Comparison of ENCODE assay signal across 12 cellular contexts in the genomic region with DNA sequence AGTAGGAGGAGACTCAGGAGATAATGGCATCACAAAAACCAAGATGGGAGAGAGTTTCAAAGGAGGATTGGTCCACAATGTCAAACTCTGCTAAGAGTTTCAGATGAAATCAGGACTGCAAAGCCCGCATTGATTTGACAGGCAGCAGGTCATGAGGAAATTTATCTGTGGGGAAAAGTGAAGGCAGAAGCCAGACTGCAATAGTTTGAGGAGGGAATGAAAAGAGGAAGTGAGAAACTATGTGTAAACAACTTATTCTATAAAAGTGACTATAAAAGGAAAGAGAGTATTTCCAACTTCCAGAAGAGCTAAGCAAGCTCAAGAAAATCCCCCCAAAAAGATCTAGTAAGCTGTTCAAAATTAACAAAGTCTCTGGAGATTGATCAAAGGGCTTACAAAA.
"Had no signal": no experiment of that assay in that cellular context is flagged by ENCODE, and none has a peak within 500 bp of the region (broad histone marks: within the 10 kb centered on the region; RNA-seq: fewer than 3 reads in every experiment).

No MANE protein-coding gene starts in this region.

- H3K27ac ChIP-seq: esophagus muscularis mucosa, ovary, skin epidermis, stomach, thoracic aorta, WERI-Rb-1 had no signal

- H3K4me3 ChIP-seq: esophagus muscularis mucosa, ovary, skin epidermis, stomach, thoracic aorta had no signal

- H3K9me3 ChIP-seq: ovary, thoracic aorta had no signal

- DNase-seq: activated CD4-positive, alpha-beta T cell treated with anti-CD3 and anti-CD28 coated beads for 4 hours; activated CD8-positive, alpha-beta memory T cell treated with anti-CD3 and anti-CD28 coated beads, Interleukin-2, amount 50 U/mL, for 48 hours; activated CD8-positive, alpha-beta T cell treated with anti-CD3 and anti-CD28 coated beads, Interleukin-2, amount 10 ng/mL, durations not matched to agents 7 days and 5 days; aorta; hypothalamus; kidney glomerular epithelial cell; ovary; stomach; WERI-Rb-1 had no signal

- H3K36me3 ChIP-seq: esophagus muscularis mucosa, ovary, stomach, thoracic aorta, WERI-Rb-1 had no signal

- ATAC-seq: activated CD8-positive, alpha-beta T cell treated with anti-CD3 and anti-CD28 coated beads, Interleukin-2, amount 10 ng/mL, durations not matched to agents 7 days and 5 days had no signal

- H3K4me1 ChIP-seq: esophagus muscularis mucosa, stomach had no signal

- H3K27me3 ChIP-seq: esophagus muscularis mucosa, ovary, stomach had no signal
